ENCODE assay signal across 1 cellular context in genomic region chr15:26807517-26808427, GRCh38.
TF ChIP-seq lines count a peak whose summit lies in the region.

No MANE protein-coding gene starts in this region.

TF ChIP-seq in H1, 55 proteins besides CTCF, POLR2A, EP300 and RAD21:
- TF ChIP-seq RNF2 (IDR thresholded peaks at IDR 0.05; ENCODE audit: borderline replicate concordance, low read depth, low read length, missing control alignments, poor library complexity, severe bottlenecking) (no peak), SIRT6 (IDR thresholded peaks at IDR 0.05; ENCODE audit: low read length) (no peak), NRF1 (IDR thresholded peaks at IDR 0.05; ENCODE audit: low read depth, low read length) (no peak), JUN (IDR thresholded peaks at IDR 0.05; ENCODE audit: low read depth, low read length) (no peak), BRCA1 (IDR thresholded peaks at IDR 0.05; ENCODE audit: low read depth, low read length) (no peak), SUZ12 (IDR thresholded peaks at IDR 0.05; ENCODE audit: low read length) (no peak), BCL11A (IDR thresholded peaks at IDR 0.05; ENCODE audit: low read depth in 2 of 2, low read length in 2 of 2) (no peak), CHD7 (IDR thresholded peaks at IDR 0.05; ENCODE audit: insufficient replicate concordance, low read length) (no peak), CBX8 (IDR thresholded peaks at IDR 0.05; ENCODE audit: borderline replicate concordance, low read depth, low read length) (no peak), JUND (IDR thresholded peaks at IDR 0.05; ENCODE audit: low read length) (no peak), TBP (IDR thresholded peaks at IDR 0.05; ENCODE audit: low read depth, low read length) (no peak), POLR2AphosphoS5 (IDR thresholded peaks at IDR 0.05; ENCODE audit: low read depth, low read length) (no peak), KDM1A (IDR thresholded peaks at IDR 0.05; ENCODE audit: borderline replicate concordance, low read length) (no peak), E2F6 (IDR thresholded peaks at IDR 0.05) (no peak), SIN3A (conservative IDR thresholded peaks at IDR 0.05 in 1 of 2, IDR thresholded peaks at IDR 0.05 in 1 of 2; ENCODE audit: low read depth in 1 of 2, low read length in 2 of 2) (no peak), ZNF274 (IDR thresholded peaks at IDR 0.05; ENCODE audit: borderline replicate concordance, extremely low read depth, low read length) (no peak)
- TF ChIP-seq, protein P1, sequence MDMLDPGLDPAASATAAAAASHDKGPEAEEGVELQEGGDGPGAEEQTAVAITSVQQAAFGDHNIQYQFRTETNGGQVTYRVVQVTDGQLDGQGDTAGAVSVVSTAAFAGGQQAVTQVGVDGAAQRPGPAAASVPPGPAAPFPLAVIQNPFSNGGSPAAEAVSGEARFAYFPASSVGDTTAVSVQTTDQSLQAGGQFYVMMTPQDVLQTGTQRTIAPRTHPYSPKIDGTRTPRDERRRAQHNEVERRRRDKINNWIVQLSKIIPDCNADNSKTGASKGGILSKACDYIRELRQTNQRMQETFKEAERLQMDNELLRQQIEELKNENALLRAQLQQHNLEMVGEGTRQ (IDR thresholded peaks at IDR 0.05; ENCODE audit: low read length), result no peak
